ENCODE assay signal across 11 cellular contexts in the genomic region with DNA sequence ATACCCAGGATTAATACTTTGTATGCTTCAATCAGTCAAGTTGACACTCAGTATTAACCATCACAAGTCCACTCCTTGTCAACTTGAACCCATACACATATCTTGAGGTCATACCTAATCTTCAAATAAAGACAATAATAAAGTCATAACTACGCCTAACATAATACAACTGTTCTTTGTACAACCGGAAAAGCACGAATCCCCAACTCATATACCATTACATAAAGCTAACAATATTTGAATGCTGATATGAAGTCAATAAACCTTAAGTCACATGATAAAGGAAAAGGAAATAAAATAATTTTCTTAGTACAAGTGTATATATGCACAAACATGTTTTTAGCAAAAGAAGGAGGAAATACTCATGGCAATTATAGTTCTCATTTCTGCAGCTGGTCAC.
"Had no signal": no experiment of that assay in that cellular context is flagged by ENCODE, and none has a peak within 500 bp of the region (broad histone marks: within the 10 kb centered on the region; RNA-seq: fewer than 3 reads in every experiment).

No MANE protein-coding gene starts in this region.

- H3K36me3 ChIP-seq: HAP-1 had no signal

- H3K9me3 ChIP-seq: HAP-1 had no signal

- H3K9ac ChIP-seq: GM23248 had no signal

- H2AFZ ChIP-seq: GM23248, GM23338 had no signal

- FAIRE-seq: H1, H54 had no signal

- ATAC-seq: GM23338, HCT116 had no signal

- H3K27ac ChIP-seq: GM23248 had no signal

- H3K4me1 ChIP-seq: HAP-1 had no signal

- H3K4me2 ChIP-seq: GM23338 had no signal

- DNase-seq: GM23248, GOT3, H7, H9, HCEC 1CT, HFFc6 had no signal

- H3K4me3 ChIP-seq: GM23248, GM23338, HAP-1 had no signal
